8 cellular contexts compared by ENCODE assay signal in the genomic region with DNA sequence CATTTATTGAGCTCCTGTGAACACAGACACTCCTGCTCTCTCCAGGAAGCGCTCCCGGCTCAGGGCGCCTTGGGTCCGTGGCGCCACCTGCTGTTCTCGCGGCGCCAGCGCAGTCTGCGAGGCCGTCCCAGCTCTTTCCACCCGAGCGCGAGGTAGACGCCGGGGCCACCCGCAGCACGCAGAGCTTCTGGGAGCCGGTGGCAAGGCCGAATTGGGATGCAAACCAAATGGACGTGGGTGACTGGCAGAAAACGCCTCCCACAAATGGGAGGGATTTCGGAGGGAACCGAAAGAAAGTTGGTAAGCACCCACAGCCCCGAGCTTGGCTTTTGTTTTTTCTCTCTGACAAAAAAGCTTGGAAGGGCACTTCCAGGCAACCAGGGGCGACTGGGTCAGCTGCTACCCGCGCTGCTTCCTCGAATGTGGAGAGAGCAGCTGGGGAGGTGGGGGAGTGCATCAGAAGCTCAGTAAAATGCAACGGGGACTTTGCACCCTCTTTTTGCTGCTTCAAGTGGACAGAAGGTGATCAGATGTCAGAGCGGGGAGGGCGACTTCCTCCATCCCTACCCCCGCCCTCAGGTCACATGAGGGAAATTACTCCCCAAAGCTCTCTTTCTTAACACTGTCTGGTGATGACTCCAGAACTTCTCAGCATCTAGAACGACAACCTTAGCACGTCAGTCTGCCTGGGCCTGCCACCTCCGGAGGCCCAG. TPM values are rescaled to one million over a fixed set of nuclear protein-coding genes. Genes with fewer than 3 reads are reported as not detected.
DNase-seq lines count a peak whose midpoint lies in the region; ATAC-seq lines count a peak whose summit lies in the region.

No MANE protein-coding gene starts in this region.

- peaks cover 8 to 10% of the 10 kb centered on the region in 2 experiments for H3K27me3 ChIP-seq in mesenchymal stem cell (ENCODE audit: control insufficient read depth in 1 of 2, insufficient read depth in 1 of 2, low read length in 2 of 2)

- H3K23ac ChIP-seq in mesenchymal stem cell (ENCODE audit: low read length in 2 of 2): no peak overlapping the region

- no peaks in the 10 kb centered on the region for H3K79me1 ChIP-seq in mesenchymal stem cell (replicated peaks; ENCODE audit: low read length, poor library complexity, severe bottlenecking)

- no peak overlapping the region for H3K4ac ChIP-seq in mesenchymal stem cell (ENCODE audit: low read depth in 1 of 2, low read length in 2 of 2)

- no peak overlapping the region for H3K27ac ChIP-seq in mesenchymal stem cell (ENCODE audit: low read length, poor library complexity, severe bottlenecking)

- peaks cover 9 to 11% of the 10 kb centered on the region in 2 donors for H3K4me1 Mint-ChIP-seq in effector memory CD8-positive, alpha-beta T cell (ENCODE audit: low read depth in 2 of 2)

- no peak overlapping the region for H3K14ac ChIP-seq in mesenchymal stem cell (ENCODE audit: low read length in 2 of 2)

- H2AK5ac ChIP-seq in mesenchymal stem cell (ENCODE audit: low read length, severe bottlenecking): no peak overlapping the region

- H3K9ac ChIP-seq in mesenchymal stem cell (ENCODE audit: low read length): peak overlapping the region; percentile 91

- 11% methylated on average over 36 of the region's 36 CpGs for WGBS in mesenchymal stem cell

- peak; percentile 82 for ATAC-seq in GM19324 (IDR thresholded peaks at IDR 0.05; ENCODE audit: low FRiP score, unreplicated experiment)
- ATAC-seq in HG03469 (IDR thresholded peaks at IDR 0.05; ENCODE audit: unreplicated experiment): peak; percentile 94
- peak; percentile 99 for ATAC-seq in effector memory CD8-positive, alpha-beta T cell (replicated peaks)

- peak overlapping the region; percentile 10 for H2AFZ ChIP-seq in mesenchymal stem cell (ENCODE audit: low read depth, low read length)

- no peak overlapping the region for H4K91ac ChIP-seq in mesenchymal stem cell (ENCODE audit: low read length)

- no peaks in the 10 kb centered on the region for H3K27me3 Mint-ChIP-seq in effector memory CD8-positive, alpha-beta T cell

- H3K9me3 Mint-ChIP-seq in effector memory CD8-positive, alpha-beta T cell: no peaks in the 10 kb centered on the region

- peak; percentile 96 for DNase-seq in CD1c-positive myeloid dendritic cell (ENCODE audit: extremely low spot score)
- DNase-seq in NCI-H82 (lab: John Stamatoyannopoulos, UW): peak; percentile 83
- DNase-seq in activated CD8-positive, alpha-beta memory T cell treated with anti-CD3 and anti-CD28 coated beads for 24 hours: peak; percentile 94
- peak; percentile 73 to 83 (median 81) for DNase-seq in effector memory CD8-positive, alpha-beta T cell
- peak; percentile 87 for DNase-seq in mesenchymal stem cell
- peak; percentile 71 for DNase-seq in stimulated activated CD8-positive, alpha-beta memory T cell treated with anti-CD3 and anti-CD28 coated beads, Interleukin-12 subunit alpha, Interleukin-12 subunit beta, amount 100 ng/mL, for 4 hours (ENCODE audit: low read depth)

- H3K4me2 ChIP-seq in mesenchymal stem cell (ENCODE audit: low read length, poor library complexity, severe bottlenecking): peak overlapping the region; percentile 85

- H2BK5ac ChIP-seq in mesenchymal stem cell (ENCODE audit: low read depth, low read length, poor library complexity, severe bottlenecking): no peak overlapping the region

- peak overlapping the region; percentile 67 to 75 for H3K4me3 Mint-ChIP-seq in effector memory CD8-positive, alpha-beta T cell

- no peaks in the 10 kb centered on the region for H3K9me3 ChIP-seq in mesenchymal stem cell (ENCODE audit: control insufficient read depth, low read length)

- peak overlapping the region in 1 of 2 donors; percentile 32 for H3K27ac Mint-ChIP-seq in effector memory CD8-positive, alpha-beta T cell

- no peak overlapping the region for H2BK120ac ChIP-seq in mesenchymal stem cell (ENCODE audit: low read depth, low read length)

- peaks cover 2% of the 10 kb centered on the region for H3K36me3 Mint-ChIP-seq in effector memory CD8-positive, alpha-beta T cell (ENCODE audit: insufficient read depth)

- peak overlapping the region; percentile 93 for H2BK15ac ChIP-seq in mesenchymal stem cell (ENCODE audit: low read depth, poor library complexity, severe bottlenecking)

- H3K4me3 ChIP-seq in mesenchymal stem cell (ENCODE audit: insufficient read depth in 1 of 2, low read depth in 1 of 2, low read length in 2 of 2): peak overlapping the region; percentile 43 to 78

- no peak overlapping the region for H2BK12ac ChIP-seq in mesenchymal stem cell (ENCODE audit: low read length in 2 of 2)

- peak overlapping the region; percentile 28 to 44 for H3K18ac ChIP-seq in mesenchymal stem cell (ENCODE audit: low read depth in 1 of 2, low read length in 2 of 2)

- H3K4me1 ChIP-seq in mesenchymal stem cell (ENCODE audit: control insufficient read depth, insufficient read depth, low read depth, low read length): peaks cover 8% of the 10 kb centered on the region

- peak overlapping the region; percentile 75 for H4K8ac ChIP-seq in mesenchymal stem cell (ENCODE audit: low read length)

- H3K36me3 ChIP-seq in mesenchymal stem cell (ENCODE audit: control insufficient read depth in 1 of 2, insufficient read depth in 2 of 2, low read depth in 1 of 2, low read length in 2 of 2): no peaks in the 10 kb centered on the region

RNA-seq across cellular contexts. Expression of a gene that starts 13.5 kb away (rescaled TPM):
- polyA plus RNA-seq in mesenchymal stem cell (2013, experiment 1 of 2): 17.5 TPM
- polyA plus RNA-seq in mesenchymal stem cell (2013, experiment 2 of 2): 16.5 TPM
